In the genomic region with DNA sequence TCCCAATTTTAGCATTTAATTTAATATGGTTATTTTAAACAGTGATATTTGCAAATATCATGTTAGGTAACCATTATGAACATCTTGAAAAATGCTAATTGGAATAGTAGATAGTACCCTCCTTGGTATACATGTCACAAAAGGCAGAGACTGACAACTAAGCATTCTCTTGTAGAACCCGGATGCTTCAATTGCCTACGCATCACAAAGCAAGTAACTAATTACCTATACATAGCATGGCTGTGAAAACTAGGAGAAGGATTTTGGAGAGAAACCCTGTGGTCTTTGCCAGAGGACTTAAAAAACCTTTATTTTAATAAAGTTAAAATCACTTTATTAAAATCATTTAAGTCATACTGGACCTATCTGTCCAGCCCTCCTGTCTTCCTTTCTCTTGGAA, we compare ENCODE assay signal across 1 cellular context.
TF ChIP-seq lines count a peak whose summit lies in the region.

No MANE protein-coding gene starts in this region.

TF ChIP-seq in WTC11, 78 proteins besides CTCF, POLR2A, EP300 and RAD21 (continued from another document):
- TF ChIP-seq, protein P1, sequence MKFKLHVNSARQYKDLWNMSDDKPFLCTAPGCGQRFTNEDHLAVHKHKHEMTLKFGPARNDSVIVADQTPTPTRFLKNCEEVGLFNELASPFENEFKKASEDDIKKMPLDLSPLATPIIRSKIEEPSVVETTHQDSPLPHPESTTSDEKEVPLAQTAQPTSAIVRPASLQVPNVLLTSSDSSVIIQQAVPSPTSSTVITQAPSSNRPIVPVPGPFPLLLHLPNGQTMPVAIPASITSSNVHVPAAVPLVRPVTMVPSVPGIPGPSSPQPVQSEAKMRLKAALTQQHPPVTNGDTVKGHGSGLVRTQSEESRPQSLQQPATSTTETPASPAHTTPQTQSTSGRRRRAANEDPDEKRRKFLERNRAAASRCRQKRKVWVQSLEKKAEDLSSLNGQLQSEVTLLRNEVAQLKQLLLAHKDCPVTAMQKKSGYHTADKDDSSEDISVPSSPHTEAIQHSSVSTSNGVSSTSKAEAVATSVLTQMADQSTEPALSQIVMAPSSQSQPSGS (CRISPR knock-in tag; IDR thresholded peaks at IDR 0.05; ENCODE audit: borderline replicate concordance, low read depth), result no peak
- TF ChIP-seq, protein P2, sequence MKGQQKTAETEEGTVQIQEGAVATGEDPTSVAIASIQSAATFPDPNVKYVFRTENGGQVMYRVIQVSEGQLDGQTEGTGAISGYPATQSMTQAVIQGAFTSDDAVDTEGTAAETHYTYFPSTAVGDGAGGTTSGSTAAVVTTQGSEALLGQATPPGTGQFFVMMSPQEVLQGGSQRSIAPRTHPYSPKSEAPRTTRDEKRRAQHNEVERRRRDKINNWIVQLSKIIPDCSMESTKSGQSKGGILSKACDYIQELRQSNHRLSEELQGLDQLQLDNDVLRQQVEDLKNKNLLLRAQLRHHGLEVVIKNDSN (CRISPR knock-in tag; IDR thresholded peaks at IDR 0.05), result no peak
- TF ChIP-seq CREB1 (CRISPR knock-in tag; IDR thresholded peaks at IDR 0.05) (no peak), NR1H2 (CRISPR knock-in tag; IDR thresholded peaks at IDR 0.05) (no peak), EMX1 (CRISPR knock-in tag; IDR thresholded peaks at IDR 0.05) (no peak), FOXP1 (CRISPR knock-in tag; IDR thresholded peaks at IDR 0.05; ENCODE audit: borderline replicate concordance) (no peak), ATF1 (CRISPR knock-in tag; IDR thresholded peaks at IDR 0.05) (no peak), ZBTB21 (CRISPR knock-in tag; IDR thresholded peaks at IDR 0.05; ENCODE audit: borderline replicate concordance) (no peak), ELF4 (CRISPR knock-in tag; IDR thresholded peaks at IDR 0.05; ENCODE audit: low read depth) (no peak), GRHL2 (CRISPR knock-in tag; IDR thresholded peaks at IDR 0.05; ENCODE audit: insufficient replicate concordance, severe bottlenecking) (no peak)
- TF ChIP-seq, protein P3, sequence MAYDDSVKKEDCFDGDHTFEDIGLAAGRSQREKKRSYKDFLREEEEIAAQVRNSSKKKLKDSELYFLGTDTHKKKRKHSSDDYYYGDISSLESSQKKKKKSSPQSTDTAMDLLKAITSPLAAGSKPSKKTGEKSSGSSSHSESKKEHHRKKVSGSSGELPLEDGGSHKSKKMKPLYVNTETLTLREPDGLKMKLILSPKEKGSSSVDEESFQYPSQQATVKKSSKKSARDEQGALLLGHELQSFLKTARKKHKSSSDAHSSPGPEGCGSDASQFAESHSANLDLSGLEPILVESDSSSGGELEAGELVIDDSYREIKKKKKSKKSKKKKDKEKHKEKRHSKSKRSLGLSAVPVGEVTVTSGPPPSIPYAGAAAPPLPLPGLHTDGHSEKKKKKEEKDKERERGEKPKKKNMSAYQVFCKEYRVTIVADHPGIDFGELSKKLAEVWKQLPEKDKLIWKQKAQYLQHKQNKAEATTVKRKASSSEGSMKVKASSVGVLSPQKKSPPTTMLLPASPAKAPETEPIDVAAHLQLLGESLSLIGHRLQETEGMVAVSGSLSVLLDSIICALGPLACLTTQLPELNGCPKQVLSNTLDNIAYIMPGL (CRISPR knock-in tag; IDR thresholded peaks at IDR 0.05), result no peak
- TF ChIP-seq, protein P4, sequence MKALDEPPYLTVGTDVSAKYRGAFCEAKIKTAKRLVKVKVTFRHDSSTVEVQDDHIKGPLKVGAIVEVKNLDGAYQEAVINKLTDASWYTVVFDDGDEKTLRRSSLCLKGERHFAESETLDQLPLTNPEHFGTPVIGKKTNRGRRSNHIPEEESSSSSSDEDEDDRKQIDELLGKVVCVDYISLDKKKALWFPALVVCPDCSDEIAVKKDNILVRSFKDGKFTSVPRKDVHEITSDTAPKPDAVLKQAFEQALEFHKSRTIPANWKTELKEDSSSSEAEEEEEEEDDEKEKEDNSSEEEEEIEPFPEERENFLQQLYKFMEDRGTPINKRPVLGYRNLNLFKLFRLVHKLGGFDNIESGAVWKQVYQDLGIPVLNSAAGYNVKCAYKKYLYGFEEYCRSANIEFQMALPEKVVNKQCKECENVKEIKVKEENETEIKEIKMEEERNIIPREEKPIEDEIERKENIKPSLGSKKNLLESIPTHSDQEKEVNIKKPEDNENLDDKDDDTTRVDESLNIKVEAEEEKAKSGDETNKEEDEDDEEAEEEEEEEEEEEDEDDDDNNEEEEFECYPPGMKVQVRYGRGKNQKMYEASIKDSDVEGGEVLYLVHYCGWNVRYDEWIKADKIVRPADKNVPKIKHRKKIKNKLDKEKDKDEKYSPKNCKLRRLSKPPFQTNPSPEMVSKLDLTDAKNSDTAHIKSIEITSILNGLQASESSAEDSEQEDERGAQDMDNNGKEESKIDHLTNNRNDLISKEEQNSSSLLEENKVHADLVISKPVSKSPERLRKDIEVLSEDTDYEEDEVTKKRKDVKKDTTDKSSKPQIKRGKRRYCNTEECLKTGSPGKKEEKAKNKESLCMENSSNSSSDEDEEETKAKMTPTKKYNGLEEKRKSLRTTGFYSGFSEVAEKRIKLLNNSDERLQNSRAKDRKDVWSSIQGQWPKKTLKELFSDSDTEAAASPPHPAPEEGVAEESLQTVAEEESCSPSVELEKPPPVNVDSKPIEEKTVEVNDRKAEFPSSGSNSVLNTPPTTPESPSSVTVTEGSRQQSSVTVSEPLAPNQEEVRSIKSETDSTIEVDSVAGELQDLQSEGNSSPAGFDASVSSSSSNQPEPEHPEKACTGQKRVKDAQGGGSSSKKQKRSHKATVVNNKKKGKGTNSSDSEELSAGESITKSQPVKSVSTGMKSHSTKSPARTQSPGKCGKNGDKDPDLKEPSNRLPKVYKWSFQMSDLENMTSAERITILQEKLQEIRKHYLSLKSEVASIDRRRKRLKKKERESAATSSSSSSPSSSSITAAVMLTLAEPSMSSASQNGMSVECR (CRISPR knock-in tag; IDR thresholded peaks at IDR 0.05; ENCODE audit: borderline replicate concordance), result no peak
- TF ChIP-seq, protein P5, sequence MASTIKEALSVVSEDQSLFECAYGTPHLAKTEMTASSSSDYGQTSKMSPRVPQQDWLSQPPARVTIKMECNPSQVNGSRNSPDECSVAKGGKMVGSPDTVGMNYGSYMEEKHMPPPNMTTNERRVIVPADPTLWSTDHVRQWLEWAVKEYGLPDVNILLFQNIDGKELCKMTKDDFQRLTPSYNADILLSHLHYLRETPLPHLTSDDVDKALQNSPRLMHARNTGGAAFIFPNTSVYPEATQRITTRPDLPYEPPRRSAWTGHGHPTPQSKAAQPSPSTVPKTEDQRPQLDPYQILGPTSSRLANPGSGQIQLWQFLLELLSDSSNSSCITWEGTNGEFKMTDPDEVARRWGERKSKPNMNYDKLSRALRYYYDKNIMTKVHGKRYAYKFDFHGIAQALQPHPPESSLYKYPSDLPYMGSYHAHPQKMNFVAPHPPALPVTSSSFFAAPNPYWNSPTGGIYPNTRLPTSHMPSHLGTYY (CRISPR knock-in tag; IDR thresholded peaks at IDR 0.05), result no peak
- TF ChIP-seq, protein P6, sequence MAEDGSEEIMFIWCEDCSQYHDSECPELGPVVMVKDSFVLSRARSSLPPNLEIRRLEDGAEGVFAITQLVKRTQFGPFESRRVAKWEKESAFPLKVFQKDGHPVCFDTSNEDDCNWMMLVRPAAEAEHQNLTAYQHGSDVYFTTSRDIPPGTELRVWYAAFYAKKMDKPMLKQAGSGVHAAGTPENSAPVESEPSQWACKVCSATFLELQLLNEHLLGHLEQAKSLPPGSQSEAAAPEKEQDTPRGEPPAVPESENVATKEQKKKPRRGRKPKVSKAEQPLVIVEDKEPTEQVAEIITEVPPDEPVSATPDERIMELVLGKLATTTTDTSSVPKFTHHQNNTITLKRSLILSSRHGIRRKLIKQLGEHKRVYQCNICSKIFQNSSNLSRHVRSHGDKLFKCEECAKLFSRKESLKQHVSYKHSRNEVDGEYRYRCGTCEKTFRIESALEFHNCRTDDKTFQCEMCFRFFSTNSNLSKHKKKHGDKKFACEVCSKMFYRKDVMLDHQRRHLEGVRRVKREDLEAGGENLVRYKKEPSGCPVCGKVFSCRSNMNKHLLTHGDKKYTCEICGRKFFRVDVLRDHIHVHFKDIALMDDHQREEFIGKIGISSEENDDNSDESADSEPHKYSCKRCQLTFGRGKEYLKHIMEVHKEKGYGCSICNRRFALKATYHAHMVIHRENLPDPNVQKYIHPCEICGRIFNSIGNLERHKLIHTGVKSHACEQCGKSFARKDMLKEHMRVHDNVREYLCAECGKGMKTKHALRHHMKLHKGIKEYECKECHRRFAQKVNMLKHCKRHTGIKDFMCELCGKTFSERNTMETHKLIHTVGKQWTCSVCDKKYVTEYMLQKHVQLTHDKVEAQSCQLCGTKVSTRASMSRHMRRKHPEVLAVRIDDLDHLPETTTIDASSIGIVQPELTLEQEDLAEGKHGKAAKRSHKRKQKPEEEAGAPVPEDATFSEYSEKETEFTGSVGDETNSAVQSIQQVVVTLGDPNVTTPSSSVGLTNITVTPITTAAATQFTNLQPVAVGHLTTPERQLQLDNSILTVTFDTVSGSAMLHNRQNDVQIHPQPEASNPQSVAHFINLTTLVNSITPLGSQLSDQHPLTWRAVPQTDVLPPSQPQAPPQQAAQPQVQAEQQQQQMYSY (CRISPR knock-in tag; IDR thresholded peaks at IDR 0.05), result no peak
